ENCODE assay signal across 8 cellular contexts in genomic region chr6:89940225-89941027, GRCh38. TPM values are rescaled to one million over a fixed set of nuclear protein-coding genes. Genes with fewer than 3 reads are reported as not detected.
DNase-seq lines count a peak whose midpoint lies in the region; ATAC-seq, FAIRE-seq and TF ChIP-seq lines count a peak whose summit lies in the region.

No MANE protein-coding gene starts in this region.

- 0 to 31% methylated on average over 3 to 9 of the region's 9 CpGs for WGBS in transverse colon (ENCODE audit: low coverage in 1 of 2), 2 donors

- FAIRE-seq in RCC 7860 (lab: Jason Lieb, UNC) = peak; percentile 62

- H2AFZ ChIP-seq in neural progenitor cell (replicated peaks) = no peak overlapping the region

- H3K27ac Mint-ChIP-seq in neural progenitor cell = peak overlapping the region; percentile 78

- peaks cover 6% of the 10 kb centered on the region for H3K4me1 ChIP-seq in neural progenitor cell
- peaks cover 0 to 20% (median 10%) of the 10 kb centered on the region in 4 donors for H3K4me1 ChIP-seq in transverse colon

- H3K27ac ChIP-seq in neural progenitor cell = no peak overlapping the region
- H3K27ac ChIP-seq in transverse colon = no peak overlapping the region

- H3K4me1 Mint-ChIP-seq in neural progenitor cell = peaks cover 13% of the 10 kb centered on the region

- H3K27me3 Mint-ChIP-seq in neural progenitor cell (ENCODE audit: insufficient read depth, low read depth) = no peaks in the 10 kb centered on the region

- H3K9me3 ChIP-seq in neural progenitor cell (ENCODE audit: low read depth) (no peaks in the 10 kb centered on the region), transverse colon (no peaks in the 10 kb centered on the region)

- H3K36me3 ChIP-seq in neural progenitor cell (no peaks in the 10 kb centered on the region), transverse colon (no peaks in the 10 kb centered on the region)

- intact Hi-C loops in transverse colon (cut with DNase I; ENCODE audit: low total_unique reads) = loop anchor here (5.0 to 10.0 kb wide), 2 partner anchors 454 to 542 kb away; no protein-coding TSS in a partner anchor

- no peak overlapping the region for H3K4me3 Mint-ChIP-seq in neural progenitor cell

- DNase-seq in Caki2 (ENCODE audit: low read depth) (peak; percentile 52), LNCaP clone FGC (ENCODE audit: low read depth) (peak; percentile 64), RCC 7860 (ENCODE audit: low spot score) (peak; percentile 47), activated T-helper 1 cell treated with Interleukin-2 at 50 U/mL for 16 hours (ENCODE audit: low read depth) (peak; percentile 43), fibroblast of mammary gland (ENCODE audit: low read depth) (peak; percentile 89), neural progenitor cell (ENCODE audit: low spot score) (peak; percentile 81), transverse colon (peak; percentile 71)

- H3K4me2 ChIP-seq in neural progenitor cell = no peak overlapping the region

- peaks cover 18% of the 10 kb centered on the region for H3K36me3 Mint-ChIP-seq in neural progenitor cell

- no peak for TF ChIP-seq EP300 in transverse colon (IDR thresholded peaks at IDR 0.05; ENCODE audit: low read depth)

- H3K79me2 ChIP-seq in neural progenitor cell (ENCODE audit: low read depth) = no peaks in the 10 kb centered on the region

- no peak overlapping the region for H3K9ac ChIP-seq in neural progenitor cell

- ATAC-seq in GM21515 (IDR thresholded peaks at IDR 0.05; ENCODE audit: unreplicated experiment) = peak; percentile 89

- TF ChIP-seq CTCF in LNCaP clone FGC (IDR thresholded peaks at IDR 0.05; ENCODE audit: control insufficient read depth, extremely low read depth, insufficient read depth) = peak; percentile 61
- peak; percentile 82 for TF ChIP-seq CTCF in fibroblast of mammary gland (conservative IDR thresholded peaks at IDR 0.05; ENCODE audit: control insufficient read depth, insufficient read depth, low read depth, low read length)
- peak; percentile 81 for TF ChIP-seq CTCF in neural progenitor cell (IDR thresholded peaks at IDR 0.05)
- TF ChIP-seq CTCF in transverse colon (IDR thresholded peaks at IDR 0.05) = peak; percentile 61 to 75 (median 63)

- H3K4me3 ChIP-seq in LNCaP clone FGC (ENCODE audit: low read depth, low read length) (no peak overlapping the region), fibroblast of mammary gland (ENCODE audit: control insufficient read depth, low read depth, low read length) (no peak overlapping the region), neural progenitor cell (no peak overlapping the region), transverse colon (no peak overlapping the region)

- H3F3A ChIP-seq in neural progenitor cell (ENCODE audit: low read depth) = no peaks in the 10 kb centered on the region

- no peaks in the 10 kb centered on the region for H3K27me3 ChIP-seq in neural progenitor cell
- H3K27me3 ChIP-seq in transverse colon = no peaks in the 10 kb centered on the region

- in situ Hi-C loops in Caki2 (cut with HindIII; ENCODE audit: low pct_unique_long_range_greater_than_20kb, low sequenced_read_pairs) = no loop called here
- in situ Hi-C loops in transverse colon (cut with MboI; ENCODE audit: low pct_ligation_motif_present in 1 of 4, low pct_unique_long_range_greater_than_20kb in 1 of 4, low sequenced_read_pairs in 3 of 4) = loop anchor here in 1 of 4 donors (10.0 kb wide), 1 partner anchor 454 kb away; no protein-coding TSS in a partner anchor

- no peaks in the 10 kb centered on the region for H3K9me3 Mint-ChIP-seq in neural progenitor cell

- H4K20me1 ChIP-seq in neural progenitor cell (ENCODE audit: low read depth) = no peaks in the 10 kb centered on the region

- TF ChIP-seq POLR2A in transverse colon (IDR thresholded peaks at IDR 0.05) = no peak

RNA-seq across cellular contexts. Expression of gene GJA10, which starts 46.2 kb away (rescaled TPM):
- not detected in 2 replicates for total RNA-seq in Caki2 (2014; rRNA removed; shearing (Covaris generic); ENCODE audit: low replicate concordance)
- total RNA-seq in neural progenitor cell (ENCODE audit: low replicate concordance) (0.37 TPM in 1 of 2 replicates, not detected in the other), transverse colon (not detected)
